Comparison of ENCODE assay signal across 1 cellular context in genomic region chr9:91425270-91425669, GRCh38.
TF ChIP-seq lines count a peak whose summit lies in the region.

No MANE protein-coding gene starts in this region.

TF ChIP-seq in GM23338, 12 proteins besides CTCF, POLR2A, EP300 and RAD21:
- no peak for TF ChIP-seq ZNF462 (CRISPR knock-in tag; IDR thresholded peaks at IDR 0.05)
- no peak for TF ChIP-seq JUNB (IDR thresholded peaks at IDR 0.05; ENCODE audit: unreplicated experiment)
